ENCODE assay signal across 14 cellular contexts in genomic region chr3:139201446-139202225, GRCh38.
"Had no signal": no experiment of that assay in that cellular context is flagged by ENCODE, and none has a peak within 500 bp of the region (broad histone marks: within the 10 kb centered on the region; RNA-seq: fewer than 3 reads in every experiment).

No MANE protein-coding gene starts in this region.

- H3K4me3 ChIP-seq: right atrium auricular region, smooth muscle cell, transverse colon had no signal

- H3K27me3 ChIP-seq: right atrium auricular region, transverse colon had no signal

- ATAC-seq: effector memory CD8-positive, alpha-beta T cell; stimulated activated naive CD8-positive, alpha-beta T cell treated with anti-CD3 and anti-CD28 coated beads, Interleukin-15, Interleukin-2, amounts not matched to agents 100 U/mL and 50 U/mL, for 24 hours had no signal

- DNase-seq: activated B cell treated with CpG ODN at 0.5 μM for 24 hours; activated CD8-positive, alpha-beta memory T cell treated with anti-CD3 and anti-CD28 coated beads, Interleukin-2, amount 50 U/mL, for 4 hours; activated naive CD4-positive, alpha-beta T cell; activated naive CD8-positive, alpha-beta T cell treated with anti-CD3 and anti-CD28 coated beads, Interleukin-2, amount 50 U/mL, for 24 hours; aorta; effector memory CD8-positive, alpha-beta T cell; foreskin melanocyte; stimulated activated CD4-positive, alpha-beta T cell treated with anti-CD3 and anti-CD28 coated beads, Interleukin-4, amount 100 ng/mL, for 4 hours; stimulated activated CD8-positive, alpha-beta memory T cell treated with anti-CD3 and anti-CD28 coated beads, Interleukin-4, amount 100 ng/mL, for 48 hours; stimulated activated naive CD8-positive, alpha-beta T cell treated with anti-CD3 and anti-CD28 coated beads, Interleukin-15, Interleukin-2, amounts not matched to agents 100 U/mL and 50 U/mL, for 24 hours had no signal

- H3K36me3 ChIP-seq: right atrium auricular region, transverse colon had no signal

- H3K9me3 ChIP-seq: transverse colon had no signal

- H3K27ac ChIP-seq: epithelial cell of prostate, right atrium auricular region, transverse colon had no signal

- H3K4me1 ChIP-seq: right atrium auricular region had no signal

- H3K4me2 ChIP-seq: smooth muscle cell had no signal
